Comparison of ENCODE assay signal across 2 cellular contexts in genomic region chr3:37836589-37836988, GRCh38.
TF ChIP-seq lines count a peak whose summit lies in the region.

No MANE protein-coding gene starts in this region.

TF ChIP-seq in HEK293T, 16 proteins besides CTCF, POLR2A, EP300 and RAD21:
- TF ChIP-seq LEF1 (IDR thresholded peaks at IDR 0.05; ENCODE audit: borderline replicate concordance), result no peak
- TF ChIP-seq, protein P1, sequence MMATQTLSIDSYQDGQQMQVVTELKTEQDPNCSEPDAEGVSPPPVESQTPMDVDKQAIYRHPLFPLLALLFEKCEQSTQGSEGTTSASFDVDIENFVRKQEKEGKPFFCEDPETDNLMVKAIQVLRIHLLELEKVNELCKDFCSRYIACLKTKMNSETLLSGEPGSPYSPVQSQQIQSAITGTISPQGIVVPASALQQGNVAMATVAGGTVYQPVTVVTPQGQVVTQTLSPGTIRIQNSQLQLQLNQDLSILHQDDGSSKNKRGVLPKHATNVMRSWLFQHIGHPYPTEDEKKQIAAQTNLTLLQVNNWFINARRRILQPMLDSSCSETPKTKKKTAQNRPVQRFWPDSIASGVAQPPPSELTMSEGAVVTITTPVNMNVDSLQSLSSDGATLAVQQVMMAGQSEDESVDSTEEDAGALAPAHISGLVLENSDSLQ (IDR thresholded peaks at IDR 0.05), result peak; percentile 61

TF ChIP-seq in K562, 482 proteins besides CTCF, POLR2A, EP300 and RAD21:
- TF ChIP-seq, protein P2, sequence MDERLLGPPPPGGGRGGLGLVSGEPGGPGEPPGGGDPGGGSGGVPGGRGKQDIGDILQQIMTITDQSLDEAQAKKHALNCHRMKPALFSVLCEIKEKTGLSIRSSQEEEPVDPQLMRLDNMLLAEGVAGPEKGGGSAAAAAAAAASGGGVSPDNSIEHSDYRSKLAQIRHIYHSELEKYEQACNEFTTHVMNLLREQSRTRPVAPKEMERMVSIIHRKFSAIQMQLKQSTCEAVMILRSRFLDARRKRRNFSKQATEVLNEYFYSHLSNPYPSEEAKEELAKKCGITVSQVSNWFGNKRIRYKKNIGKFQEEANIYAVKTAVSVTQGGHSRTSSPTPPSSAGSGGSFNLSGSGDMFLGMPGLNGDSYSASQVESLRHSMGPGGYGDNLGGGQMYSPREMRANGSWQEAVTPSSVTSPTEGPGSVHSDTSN (CRISPR knock-in tag; IDR thresholded peaks at IDR 0.05; ENCODE audit: low read depth), result no peak
- TF ChIP-seq, protein P2 (tag; conservative IDR thresholded peaks at IDR 0.05; ENCODE audit: low read depth), result peak; percentile 73
- TF ChIP-seq, protein P3, sequence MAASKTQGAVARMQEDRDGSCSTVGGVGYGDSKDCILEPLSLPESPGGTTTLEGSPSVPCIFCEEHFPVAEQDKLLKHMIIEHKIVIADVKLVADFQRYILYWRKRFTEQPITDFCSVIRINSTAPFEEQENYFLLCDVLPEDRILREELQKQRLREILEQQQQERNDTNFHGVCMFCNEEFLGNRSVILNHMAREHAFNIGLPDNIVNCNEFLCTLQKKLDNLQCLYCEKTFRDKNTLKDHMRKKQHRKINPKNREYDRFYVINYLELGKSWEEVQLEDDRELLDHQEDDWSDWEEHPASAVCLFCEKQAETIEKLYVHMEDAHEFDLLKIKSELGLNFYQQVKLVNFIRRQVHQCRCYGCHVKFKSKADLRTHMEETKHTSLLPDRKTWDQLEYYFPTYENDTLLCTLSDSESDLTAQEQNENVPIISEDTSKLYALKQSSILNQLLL (CRISPR knock-in tag; IDR thresholded peaks at IDR 0.05; ENCODE audit: borderline replicate concordance), result no peak
- peak; percentile 12 for TF ChIP-seq MEIS2 (IDR thresholded peaks at IDR 0.05; ENCODE audit: partially characterized antibody)
